ENCODE assay signal across 18 cellular contexts in the genomic region with DNA sequence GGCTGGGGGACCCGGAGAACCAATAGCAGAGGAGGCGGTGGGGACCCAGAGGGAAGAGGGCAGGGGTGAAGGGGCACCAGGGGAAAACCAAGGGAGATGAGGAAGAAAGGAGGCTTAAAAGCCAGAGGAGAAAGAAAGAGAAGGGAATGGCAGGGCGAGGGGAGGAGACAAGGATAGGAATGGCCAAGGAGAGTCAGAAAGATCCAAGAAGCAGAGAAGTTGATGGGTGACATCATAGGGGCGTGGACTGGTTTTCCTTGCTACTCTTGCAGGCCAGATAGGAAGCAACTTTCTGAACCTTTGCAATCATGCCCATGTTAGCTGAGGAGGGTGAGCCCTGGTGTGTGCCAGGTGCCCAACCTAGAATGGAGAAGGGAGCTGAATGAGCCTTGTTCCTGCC. TPM values are rescaled to one million over a fixed set of nuclear protein-coding genes. Genes with fewer than 3 reads are reported as not detected.
A peak's percentile ranks its signal among the peaks of the same experiment; 100 is the strongest.
DNase-seq lines count a peak whose midpoint lies in the region; ATAC-seq lines count a peak whose summit lies in the region.
"Had no signal": no experiment of that assay in that cellular context is flagged by ENCODE, and none has a peak within 500 bp of the region (broad histone marks: within the 10 kb centered on the region; RNA-seq: fewer than 3 reads in every experiment).

No MANE protein-coding gene starts in this region.

- no peak overlapping the region for H3K27ac ChIP-seq in GM23248
- H3K27ac ChIP-seq: esophagus squamous epithelium, left ventricle myocardium inferior had no signal

- H3K9me3 ChIP-seq in GM23248 (ENCODE audit: low read depth) = no peaks in the 10 kb centered on the region
- H3K9me3 ChIP-seq: esophagus squamous epithelium, left ventricle myocardium inferior had no signal

- H2AFZ ChIP-seq in GM23248 = no peak overlapping the region

- ATAC-seq in esophagus mucosa (peak; percentile 52), HG03354 (IDR thresholded peaks at IDR 0.05; ENCODE audit: poor library complexity, severe bottlenecking, unreplicated experiment) (no peak), GM19467 (IDR thresholded peaks at IDR 0.05; ENCODE audit: unreplicated experiment) (no peak)
- ATAC-seq: stimulated activated memory B cell treated with anti-CD40 and anti-IgM and Interleukin-4, amounts not matched to agents 10 μg/mL and 1 μg/mL and 100 μg/mL, for 72 hours had no signal

- H3K27me3 ChIP-seq in GM23248 (replicated peaks; ENCODE audit: insufficient read depth) = peaks cover 7% of the 10 kb centered on the region; the same call in 1 of the 2 replicates

- no peaks in the 10 kb centered on the region for H3K9me2 ChIP-seq in GM23248 (ENCODE audit: insufficient read depth)

- no peak overlapping the region for H3K9ac ChIP-seq in GM23248

- H3K4me1 ChIP-seq in GM23248 (ENCODE audit: insufficient read depth) = no peaks in the 10 kb centered on the region

- H3K4me3 ChIP-seq in GM23248 = no peak overlapping the region
- H3K4me3 ChIP-seq: esophagus squamous epithelium, left ventricle myocardium inferior had no signal

- no peaks in the 10 kb centered on the region for H4K20me1 ChIP-seq in GM23248 (ENCODE audit: insufficient read depth)

- in situ Hi-C loops in GM23248 (cut with MboI) = no loop called here

- WGBS in GM23248 (ENCODE audit: low coverage in 1 of 2, low lambda C conversion rate in 2 of 2, missing lambda C conversion rate in 2 of 2), 2 experiments = 73 to 81% methylated on average over 3 to 4 of the region's 4 CpGs

- H3K79me2 ChIP-seq in GM23248 (ENCODE audit: insufficient read depth) = no peaks in the 10 kb centered on the region

- intact Hi-C loops in posterior vena cava (cut with DNase I) = loop anchor here (5.0 to 10.0 kb wide), 2 partner anchors 298 to 301 kb away; a partner anchor contains a TSS

- H3K36me3 ChIP-seq in GM23248 (ENCODE audit: low read depth) = no peaks in the 10 kb centered on the region

- no peak overlapping the region for H3K4me2 ChIP-seq in GM23248 (ENCODE audit: unreplicated experiment)

- no peaks in the 10 kb centered on the region for H3F3A ChIP-seq in GM23248 (ENCODE audit: insufficient read depth)

- DNase-seq in GM23248 = peak; percentile 50
- DNase-seq in NCI-H226 = peak; percentile 77
- peak; percentile 40 for DNase-seq in posterior vena cava (ENCODE audit: low spot score)
- no peak for DNase-seq in NCI-H345 treated with DMSO at 0.1 percent for 48 hours (lab: John Stamatoyannopoulos, UW; ENCODE audit: unreplicated experiment)
- DNase-seq: activated naive CD4-positive, alpha-beta T cell treated with anti-CD3 and anti-CD28 coated beads, Interleukin-2, amount 10 ng/mL, durations not matched to agents 7 days and 5 days; C1 segment of cervical spinal cord; DMS153; esophagus squamous epithelium; left ventricle myocardium inferior; NCI-H187; NCI-H510A treated with DMSO at 0.1 percent for 48 hours; SHP77 treated with DMSO at 0.1 percent for 48 hours had no signal

RNA-seq across cellular contexts. Expression of a gene that starts 5.4 kb away (rescaled TPM):
- 0.25 TPM in 1 of 2 replicates, not detected in the other for total RNA-seq in GM23248 (2014; rRNA removed; shearing (Covaris generic))
- polyA plus RNA-seq in GM23248 (2016; fragmentation: Nextera tagmentation; extraction: Ambion mirVana) = 0.09 and 0.19 TPM in 2 replicates
- total RNA-seq in esophagus mucosa = 1.8 TPM
- 100 to 1,000 TPM; 107 to 119 TPM for total RNA-seq in posterior vena cava
- total RNA-seq: myocyte; T-helper 2 cell treated with Interferon-gamma antibody and Interleukin-4, amounts not matched to agents 100 ng/mL and 5 ng/mL, for 36 hours had no signal

RNA-seq across cellular contexts. Expression of a gene that starts 13.1 kb away (rescaled TPM):
- total RNA-seq in GM23248 (2014; rRNA removed; shearing (Covaris generic)) = 176 and 180 TPM in 2 replicates
- polyA plus RNA-seq in GM23248 (2016; fragmentation: Nextera tagmentation; extraction: Ambion mirVana) = 174 and 178 TPM in 2 replicates
- total RNA-seq in esophagus mucosa (131 TPM), posterior vena cava (10 to 100 TPM; 66.9 to 82.3 TPM)

RNA-seq across cellular contexts. Expression of a gene that starts 25.4 kb away (rescaled TPM):
- 50.2 and 70.5 TPM in 2 replicates for total RNA-seq in GM23248 (2014; rRNA removed; shearing (Covaris generic))
- polyA plus RNA-seq in GM23248 (2016; fragmentation: Nextera tagmentation; extraction: Ambion mirVana) = 82.1 and 83.8 TPM in 2 replicates
- 32.0 TPM for total RNA-seq in esophagus mucosa
- total RNA-seq in posterior vena cava = 10 to 100 TPM; 30.3 to 31.2 TPM

RNA-seq across cellular contexts. Expression of a gene that starts 44.0 kb away (rescaled TPM):
- total RNA-seq in GM23248 (2014; rRNA removed; shearing (Covaris generic)) = 40.2 and 41.5 TPM in 2 replicates
- 17.3 and 19.9 TPM in 2 replicates for polyA plus RNA-seq in GM23248 (2016; fragmentation: Nextera tagmentation; extraction: Ambion mirVana)
- 22.5 TPM for total RNA-seq in esophagus mucosa
- 10 to 100 TPM; 41.4 to 49.0 TPM for total RNA-seq in posterior vena cava

RNA-seq across cellular contexts. Expression of a gene that starts 50.0 kb away (rescaled TPM):
- 26.9 and 37.8 TPM in 2 replicates for total RNA-seq in GM23248 (2014; rRNA removed; shearing (Covaris generic))
- polyA plus RNA-seq in GM23248 (2016; fragmentation: Nextera tagmentation; extraction: Ambion mirVana) = 42.2 and 44.2 TPM in 2 replicates
- total RNA-seq in esophagus mucosa (44.0 TPM), posterior vena cava (10 to 100 TPM; 44.5 to 47.3 TPM)

Comparison
In these comparisons a context has a peak if more than half of its experiments do, and no peak if none do; other contexts are left out.
1. RNA of a gene that starts 5.4 kb away (total RNA-seq): 107 to 119 TPM in posterior vena cava; 1.8 TPM in esophagus mucosa (single experiment) and 0.25 TPM in GM23248; every median in the first group is over 10 times any median in the second.